6 cellular contexts compared by ENCODE assay signal in the genomic region with DNA sequence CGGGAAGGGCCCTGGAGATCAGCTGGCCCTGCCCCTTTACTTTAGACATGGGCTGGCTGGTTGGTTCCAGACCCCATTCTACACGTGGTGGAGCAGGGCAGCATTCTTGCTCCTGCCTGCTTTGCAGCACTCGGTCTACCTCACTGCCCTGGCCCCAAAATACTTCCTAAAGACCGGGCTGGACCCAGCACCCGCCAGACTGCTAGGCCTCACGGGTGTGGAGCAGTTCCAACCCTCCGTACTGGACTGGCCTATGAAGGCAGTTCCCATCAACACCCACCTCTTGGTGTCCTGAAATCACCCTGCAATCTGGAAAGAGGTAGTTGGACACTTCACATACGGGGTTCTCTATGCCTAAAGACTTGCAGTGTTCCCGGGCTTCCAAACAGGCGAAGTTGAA.
"Had no signal": no experiment of that assay in that cellular context is flagged by ENCODE, and none has a peak within 500 bp of the region (broad histone marks: within the 10 kb centered on the region; RNA-seq: fewer than 3 reads in every experiment).

No MANE protein-coding gene starts in this region.

- H3K4me3 ChIP-seq: coronary artery, esophagus muscularis mucosa had no signal

- H3K27me3 ChIP-seq: esophagus muscularis mucosa had no signal

- H3K9me3 ChIP-seq: esophagus muscularis mucosa had no signal

- H3K27ac ChIP-seq: coronary artery, esophagus muscularis mucosa had no signal

- DNase-seq: amniotic stem cell; kidney; natural killer cell; stimulated activated naive B cell treated with anti-CD40 and anti-IgM and Interleukin-4, amounts not matched to agents 10 μg/mL and 1 μg/mL and 100 μg/mL, for 72 hours had no signal
